ENCODE assay signal across 1 cellular context in the genomic region with DNA sequence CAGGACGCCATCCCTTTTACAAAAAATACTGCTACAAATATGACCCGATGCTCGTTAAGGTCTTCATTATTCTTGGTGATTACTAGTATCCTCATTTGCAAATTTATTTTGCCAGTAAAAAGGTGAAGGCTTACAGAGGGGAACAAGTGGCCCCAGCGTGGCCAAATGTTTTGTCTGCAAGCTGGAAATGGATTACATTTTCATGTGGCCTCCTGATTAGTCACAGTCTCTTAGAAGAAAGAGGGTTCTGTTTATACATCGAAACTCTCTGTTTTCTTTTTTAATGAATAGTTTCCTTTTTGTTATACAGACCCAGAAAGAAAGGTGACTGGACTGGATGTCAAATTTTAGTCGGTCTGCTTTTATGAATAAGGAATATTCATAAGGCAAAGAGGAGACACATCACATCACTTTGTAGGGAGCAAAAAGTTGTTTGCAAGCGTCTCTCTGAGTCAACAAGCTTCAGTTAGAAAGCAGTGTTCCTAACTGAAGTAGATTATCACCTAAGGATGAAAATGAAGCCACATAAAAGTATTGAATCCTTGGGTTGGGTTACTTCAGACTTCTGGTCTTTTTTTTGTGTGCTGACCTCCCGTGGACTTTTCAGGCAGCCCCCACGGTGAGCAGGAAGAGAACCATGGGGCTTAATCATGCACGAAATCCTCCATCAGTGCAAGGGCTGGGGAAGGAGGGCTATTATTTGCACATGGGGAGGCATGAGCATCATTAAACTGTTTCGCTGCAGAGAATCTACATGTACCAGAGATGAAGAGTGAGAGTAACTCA.
TF ChIP-seq lines count a peak whose summit lies in the region.

No MANE protein-coding gene starts in this region.

TF ChIP-seq in IMR-90, 13 proteins besides CTCF, POLR2A, EP300 and RAD21 (continued from another document):
- TF ChIP-seq, protein P1, sequence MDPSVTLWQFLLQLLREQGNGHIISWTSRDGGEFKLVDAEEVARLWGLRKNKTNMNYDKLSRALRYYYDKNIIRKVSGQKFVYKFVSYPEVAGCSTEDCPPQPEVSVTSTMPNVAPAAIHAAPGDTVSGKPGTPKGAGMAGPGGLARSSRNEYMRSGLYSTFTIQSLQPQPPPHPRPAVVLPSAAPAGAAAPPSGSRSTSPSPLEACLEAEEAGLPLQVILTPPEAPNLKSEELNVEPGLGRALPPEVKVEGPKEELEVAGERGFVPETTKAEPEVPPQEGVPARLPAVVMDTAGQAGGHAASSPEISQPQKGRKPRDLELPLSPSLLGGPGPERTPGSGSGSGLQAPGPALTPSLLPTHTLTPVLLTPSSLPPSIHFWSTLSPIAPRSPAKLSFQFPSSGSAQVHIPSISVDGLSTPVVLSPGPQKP (IDR thresholded peaks at IDR 0.05; ENCODE audit: borderline replicate concordance, low read depth, low read length): no peak
